In genomic region chr18:45792551-45793294, GRCh38 we compare ENCODE assay signal across 1 cellular context.
TF ChIP-seq lines count a peak whose summit lies in the region.

No MANE protein-coding gene starts in this region.

TF ChIP-seq in HCT116, 20 proteins besides CTCF, POLR2A, EP300 and RAD21 (continued from another document):
- TF ChIP-seq ZBTB33 (IDR thresholded peaks at IDR 0.05; ENCODE audit: extremely low read depth, insufficient replicate concordance, low read length) (no peak), FOSL1 (IDR thresholded peaks at IDR 0.05; ENCODE audit: low read depth) (no peak), EGR1 (IDR thresholded peaks at IDR 0.05; ENCODE audit: low read depth) (no peak), EZH2phosphoT487 (IDR thresholded peaks at IDR 0.05; ENCODE audit: borderline replicate concordance) (no peak), CBX3 (IDR thresholded peaks at IDR 0.05; ENCODE audit: low read depth) (no peak), MAX (IDR thresholded peaks at IDR 0.05) (no peak), ZFX (IDR thresholded peaks at IDR 0.05) (no peak), EZH2 (IDR thresholded peaks at IDR 0.05) (no peak), TCF7L2 (IDR thresholded peaks at IDR 0.05; ENCODE audit: borderline replicate concordance, extremely low read depth, insufficient read depth, insufficient read length) (no peak), REST (IDR thresholded peaks at IDR 0.05; ENCODE audit: low read depth) (no peak)
